ENCODE assay signal across 25 cellular contexts in the genomic region with DNA sequence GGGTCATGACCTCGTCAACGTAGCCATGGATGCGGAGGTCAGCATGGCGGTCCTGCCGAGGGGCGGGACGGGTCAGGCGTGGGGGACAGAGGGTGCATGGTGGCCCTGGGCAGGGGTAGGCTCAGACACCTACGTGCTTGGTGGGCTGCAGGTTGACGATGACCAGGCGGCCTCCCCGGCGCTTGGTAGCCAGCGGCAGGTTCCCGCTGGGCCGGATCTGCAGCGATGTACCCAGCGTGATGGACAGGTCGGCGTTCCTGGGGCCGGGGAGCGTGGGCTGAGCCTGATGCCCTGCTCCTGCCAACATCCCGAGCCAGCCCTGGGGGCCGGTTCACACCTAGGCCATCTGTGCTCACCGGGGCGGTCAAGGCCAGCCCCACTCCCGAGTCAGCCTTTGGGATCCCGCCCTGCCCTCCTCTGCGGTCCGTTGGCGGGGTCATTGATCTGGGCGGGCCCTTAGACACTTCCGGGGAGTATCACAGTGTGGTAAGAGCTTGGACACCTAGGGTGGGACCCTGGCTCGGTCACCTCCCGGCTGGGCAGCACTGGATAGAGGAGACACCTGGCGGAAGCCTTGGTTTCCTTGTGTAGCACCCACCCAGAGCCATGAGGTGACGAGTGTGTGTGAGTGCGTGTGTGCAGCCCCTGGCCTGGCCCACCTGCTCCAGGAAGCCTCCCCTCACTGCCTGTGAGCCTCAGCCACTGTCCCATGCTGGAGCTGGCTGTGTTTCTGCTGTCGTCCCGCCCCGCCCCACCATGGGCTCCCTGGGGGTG. TPM values are rescaled to one million over a fixed set of nuclear protein-coding genes. Genes with fewer than 3 reads are reported as not detected.
"Had no signal": no experiment of that assay in that cellular context is flagged by ENCODE, and none has a peak within 500 bp of the region (broad histone marks: within the 10 kb centered on the region; RNA-seq: fewer than 3 reads in every experiment).

No MANE protein-coding gene starts in this region.

- H3K4me2 ChIP-seq: PC-9 had no signal

- DNase-seq: activated CD4-positive, alpha-beta memory T cell treated with anti-CD3 and anti-CD28 coated beads for 36 hours; activated CD4-positive, alpha-beta T cell treated with anti-CD3 and anti-CD28 coated beads, Interleukin-2, amount 10 ng/mL, durations not matched to agents 7 days and 5 days; activated CD4-positive, CD25-positive, alpha-beta regulatory T cell; activated CD8-positive, alpha-beta memory T cell treated with anti-CD3 and anti-CD28 coated beads for 24 hours; activated gamma-delta T cell; activated naive CD4-positive, alpha-beta T cell treated with anti-CD3 and anti-CD28 coated beads for 36 hours; activated T-cell treated with anti-CD3 and anti-CD28 coated beads for 4 hours; activated T-cell treated with anti-CD3 and anti-CD28 coated beads, Interleukin-2, amount 50 U/mL, for 48 hours; amygdala; Kasumi-1; KBM-7; NCI-H1105 treated with DMSO at 0.1 percent for 48 hours; NCI-H1436 treated with DMSO at 0.1 percent for 48 hours; NCI-H187; NCI-H2081; NCI-H446; NCI-H524; PC-9; SHP77 treated with DMSO at 0.1 percent for 48 hours; T-helper 1 cell had no signal

- H3K9me3 Mint-ChIP-seq: activated CD4-positive, alpha-beta memory T cell treated with anti-CD3 and anti-CD28 coated beads for 36 hours; activated CD4-positive, alpha-beta T cell treated with anti-CD3 and anti-CD28 coated beads, Interleukin-2, amount 10 ng/mL, durations not matched to agents 7 days and 5 days; activated naive CD4-positive, alpha-beta T cell treated with anti-CD3 and anti-CD28 coated beads for 36 hours; activated T-helper 17 cell treated with anti-CD3 and anti-CD28 coated beads, Interleukin-2, amount 50 U/mL, for 72 hours; brain had no signal

- H3K27ac Mint-ChIP-seq: activated CD4-positive, alpha-beta memory T cell treated with anti-CD3 and anti-CD28 coated beads for 36 hours; activated CD4-positive, alpha-beta T cell treated with anti-CD3 and anti-CD28 coated beads, Interleukin-2, amount 10 ng/mL, durations not matched to agents 7 days and 5 days; activated naive CD4-positive, alpha-beta T cell treated with anti-CD3 and anti-CD28 coated beads for 36 hours; activated naive CD8-positive, alpha-beta T cell; activated T-helper 17 cell treated with anti-CD3 and anti-CD28 coated beads, Interleukin-2, amount 50 U/mL, for 72 hours; brain had no signal

- ATAC-seq: activated T-helper 17 cell treated with anti-CD3 and anti-CD28 coated beads, Interleukin-2, amount 50 U/mL, for 72 hours had no signal

- H3K4me3 ChIP-seq: PC-9 had no signal

- H3K4me3 Mint-ChIP-seq: activated CD4-positive, alpha-beta memory T cell treated with anti-CD3 and anti-CD28 coated beads for 36 hours; activated CD4-positive, alpha-beta T cell treated with anti-CD3 and anti-CD28 coated beads, Interleukin-2, amount 10 ng/mL, durations not matched to agents 7 days and 5 days; activated naive CD4-positive, alpha-beta T cell treated with anti-CD3 and anti-CD28 coated beads for 36 hours; activated naive CD8-positive, alpha-beta T cell; activated T-helper 17 cell treated with anti-CD3 and anti-CD28 coated beads, Interleukin-2, amount 50 U/mL, for 72 hours; brain had no signal

- H3K27ac ChIP-seq: PC-9, VCaP had no signal

- H2AFZ ChIP-seq: PC-9 had no signal

RNA-seq across cellular contexts. Expression of gene CREB3L3, which starts 21.7 kb away (rescaled TPM):
- total RNA-seq: activated CD4-positive, alpha-beta memory T cell treated with anti-CD3 and anti-CD28 coated beads for 36 hours; activated naive CD4-positive, alpha-beta T cell treated with anti-CD3 and anti-CD28 coated beads for 36 hours; astrocyte; PC-9 had no signal

RNA-seq across cellular contexts. Expression of gene EBI3, which starts 54.2 kb away (rescaled TPM):
- total RNA-seq: PC-9 had no signal
